In the genomic region with DNA sequence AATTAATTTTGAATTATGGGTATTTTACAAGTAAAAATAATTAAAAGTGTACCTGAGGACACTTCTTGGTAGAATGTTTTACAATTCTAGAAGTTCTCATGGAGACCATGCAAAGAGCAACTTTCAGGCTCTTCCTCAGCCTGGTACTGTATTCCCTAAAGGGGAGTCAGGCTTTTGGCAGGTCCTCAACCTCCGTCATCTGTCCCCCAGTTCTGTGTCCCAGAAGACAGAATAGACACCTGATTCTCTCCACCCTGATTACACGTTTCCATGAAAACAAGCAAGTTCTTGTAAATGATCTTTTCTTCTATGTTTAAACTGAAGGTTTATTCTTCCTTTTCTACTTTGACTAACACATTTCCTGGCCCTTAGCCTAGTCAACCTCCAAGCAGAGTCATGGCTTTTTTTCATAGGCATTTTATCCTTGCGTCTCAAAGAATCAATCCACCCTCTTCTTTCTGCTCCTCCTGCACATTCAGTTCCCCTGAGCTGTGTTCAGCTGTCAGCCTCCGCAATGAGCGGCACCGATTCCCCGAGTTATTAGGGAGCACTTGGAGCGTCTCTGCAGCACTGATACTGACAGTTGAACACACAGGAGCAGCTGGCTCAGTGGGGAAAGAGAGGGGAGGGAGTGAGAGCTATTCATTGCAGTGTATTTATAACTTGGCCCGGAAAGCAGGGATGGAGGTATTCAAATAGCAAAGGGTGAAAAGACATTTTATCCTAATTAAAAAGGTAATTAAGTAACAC, we compare ENCODE assay signal across 17 cellular contexts.
DNase-seq lines count a peak whose midpoint lies in the region; ATAC-seq and TF ChIP-seq lines count a peak whose summit lies in the region.
"Had no signal": no experiment of that assay in that cellular context is flagged by ENCODE, and none has a peak within 500 bp of the region (broad histone marks: within the 10 kb centered on the region; RNA-seq: fewer than 3 reads in every experiment).

No MANE protein-coding gene starts in this region.

- no peak overlapping the region for H3K9ac ChIP-seq in fibroblast of lung (ENCODE audit: insufficient read depth, low read length)

- no peaks in the 10 kb centered on the region for H3K27me3 Mint-ChIP-seq in natural killer cell (ENCODE audit: low read depth in 2 of 2)
- H3K27me3 Mint-ChIP-seq: CD8-positive, alpha-beta memory T cell had no signal

- no peaks in the 10 kb centered on the region for H3K36me3 ChIP-seq in fibroblast of lung (ENCODE audit: control insufficient read depth, insufficient read depth, low read length)

- no peak overlapping the region for H3K27ac ChIP-seq in fibroblast of lung (ENCODE audit: insufficient read depth, low read length)
- H3K27ac ChIP-seq: foreskin keratinocyte had no signal

- no peak overlapping the region for H2AFZ ChIP-seq in fibroblast of lung (ENCODE audit: low read length)

- no peaks in the 10 kb centered on the region for H3K36me3 Mint-ChIP-seq in natural killer cell
- H3K36me3 Mint-ChIP-seq: CD8-positive, alpha-beta memory T cell had no signal

- no peak overlapping the region for H3K4me3 ChIP-seq in fibroblast of lung (replicated peaks in 1 of 4; ENCODE audit: control extremely low read depth in 1 of 4, insufficient read depth in 1 of 4, low read depth in 3 of 4, low read length in 4 of 4)

- TF ChIP-seq CTCF in fibroblast of lung (conservative IDR thresholded peaks at IDR 0.05 in 1 of 2, IDR thresholded peaks at IDR 0.05 in 1 of 2; ENCODE audit: low read depth in 1 of 2, low read length in 2 of 2) (no peak), natural killer cell (IDR thresholded peaks at IDR 0.05) (no peak)

- DNase-seq in NCI-H1417 (lab: John Stamatoyannopoulos, UW) (peak in 2 of 3 experiments; percentile 58 to 84), NCI-H1417 treated with DMSO at 0.1 percent for 48 hours (lab: John Stamatoyannopoulos, UW) (no peak), NCI-H2227 treated with DMSO at 0.1 percent for 48 hours (lab: John Stamatoyannopoulos, UW) (peak; percentile 43), fibroblast of lung (ENCODE audit: low read depth in 2 of 2) (peak; percentile 9 to 24), sciatic nerve (ENCODE audit: low spot score) (no peak), islet precursor cell (no peak), SIG-M5 treated with dmso at 0.1 percent for 504 hours (lab: John Stamatoyannopoulos, UW; ENCODE audit: unreplicated experiment) (no peak), natural killer cell (no peak)
- DNase-seq: 8988T; activated CD4-positive, alpha-beta T cell treated with anti-CD3 and anti-CD28 coated beads for 1 hour; amniotic stem cell; CD8-positive, alpha-beta memory T cell; effector CD4-positive, alpha-beta T cell; foreskin keratinocyte; kidney; small intestine; T-helper 1 cell had no signal

- H3K27me3 ChIP-seq in fibroblast of lung (ENCODE audit: control insufficient read depth, insufficient read depth, low read length), result no peaks in the 10 kb centered on the region
- H3K27me3 ChIP-seq: foreskin keratinocyte had no signal

- H3K4me3 Mint-ChIP-seq in natural killer cell, result no peak overlapping the region
- H3K4me3 Mint-ChIP-seq: CD8-positive, alpha-beta memory T cell had no signal

- H3K9me3 ChIP-seq in fibroblast of lung (ENCODE audit: control insufficient read depth, insufficient read depth, low read depth, low read length), result no peaks in the 10 kb centered on the region

- peak; percentile 70 for ATAC-seq in sciatic nerve
- ATAC-seq in natural killer cell, result no peak
- ATAC-seq: foreskin keratinocyte had no signal

- H3K9me3 Mint-ChIP-seq in natural killer cell, result peaks cover 4% of the 10 kb centered on the region in 2 donors

- H3K4me1 Mint-ChIP-seq in natural killer cell, result no peaks in the 10 kb centered on the region
- H3K4me1 Mint-ChIP-seq: CD8-positive, alpha-beta memory T cell had no signal

- no peaks in the 10 kb centered on the region for H3K4me1 ChIP-seq in fibroblast of lung (ENCODE audit: control insufficient read depth, extremely low read depth, insufficient read depth, low read length)
- H3K4me1 ChIP-seq: foreskin keratinocyte had no signal

- no peak overlapping the region for H3K4me2 ChIP-seq in fibroblast of lung (ENCODE audit: extremely low read depth, insufficient read depth, low read length)

- intact Hi-C loops in sciatic nerve (cut with DNase I), result no loop called here
- intact Hi-C loops in natural killer cell (cut with micrococcal nuclease), result no loop called here

- no peak overlapping the region for H3K27ac Mint-ChIP-seq in natural killer cell
- H3K27ac Mint-ChIP-seq: CD8-positive, alpha-beta memory T cell had no signal

- no peaks in the 10 kb centered on the region for H4K20me1 ChIP-seq in fibroblast of lung (ENCODE audit: control insufficient read depth, extremely low read depth, insufficient read depth, low read length)

- H3K79me2 ChIP-seq in fibroblast of lung (ENCODE audit: control insufficient read depth, insufficient read depth, low read length), result no peaks in the 10 kb centered on the region

Comparison
In these comparisons a context has a peak if more than half of its experiments do, and no peak if none do; other contexts are left out.
1. DNase-seq: peak in NCI-H1417 (2 of 3), NCI-H2227 treated with DMSO at 0.1 percent for 48 hours (single experiment) and fibroblast of lung (2 of 2); none in NCI-H1417 treated with DMSO at 0.1 percent for 48 hours (single experiment), sciatic nerve (single experiment), islet precursor cell (single experiment), SIG-M5 treated with dmso at 0.1 percent for 504 hours (single experiment) and natural killer cell (single experiment).